16 cellular contexts compared by ENCODE assay signal in the genomic region with DNA sequence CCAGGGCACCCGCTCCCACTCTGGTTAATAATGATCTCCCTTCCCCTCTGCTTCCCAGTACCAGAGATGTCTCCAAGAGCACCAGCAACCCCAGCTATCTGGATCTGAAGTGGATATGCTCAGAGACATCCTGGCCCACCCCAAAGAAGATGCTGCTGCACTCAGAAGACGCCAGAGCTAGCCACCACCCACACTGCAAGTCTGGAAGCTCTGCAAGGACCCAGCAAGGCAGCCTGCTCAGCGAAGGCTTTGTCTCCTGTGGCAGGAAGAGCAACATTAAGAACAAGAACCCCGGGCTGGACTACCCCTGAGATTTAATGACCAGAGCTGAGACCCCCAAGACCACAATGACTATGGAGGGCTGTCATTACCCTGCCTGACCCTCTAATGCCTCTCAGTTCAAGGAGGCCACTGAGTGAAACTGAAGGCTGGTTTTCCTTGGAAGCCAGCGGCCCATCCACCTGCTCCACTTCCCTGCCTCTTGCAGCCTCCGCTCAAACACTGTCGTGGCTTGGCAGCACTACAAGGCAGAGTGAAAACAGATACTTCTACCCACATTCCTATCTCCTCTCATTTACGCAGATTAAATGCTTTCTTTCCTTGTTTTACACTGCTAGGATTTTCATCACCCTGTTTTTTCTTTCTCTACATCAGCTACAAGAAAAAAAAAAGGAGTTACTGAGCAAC.
DNase-seq lines count a peak whose midpoint lies in the region; ATAC-seq and TF ChIP-seq lines count a peak whose summit lies in the region.
"Had no signal": no experiment of that assay in that cellular context is flagged by ENCODE, and none has a peak within 500 bp of the region (broad histone marks: within the 10 kb centered on the region; RNA-seq: fewer than 3 reads in every experiment).

No MANE protein-coding gene starts in this region.

- H2AFZ ChIP-seq in neural progenitor cell (replicated peaks), result no peak overlapping the region
- no peak overlapping the region for H2AFZ ChIP-seq in Karpas-422 (ENCODE audit: low read length)

- DNase-seq in activated CD4-positive, alpha-beta T cell treated with anti-CD3 and anti-CD28 coated beads, Interleukin-2, amount 10 ng/mL, durations not matched to agents 7 days and 5 days, result no peak
- no peak for DNase-seq in activated CD4-positive, alpha-beta T cell treated with anti-CD3 and anti-CD28 coated beads, Interleukin-2, amount 50 U/mL, for 4 hours
- DNase-seq in body of pancreas (peak in 1 of 4 donors; percentile 68), neural progenitor cell (ENCODE audit: low spot score) (no peak), NCI-H187 treated with DMSO at 0.1 percent for 48 hours (lab: John Stamatoyannopoulos, UW) (no peak), substantia nigra (lab: John Stamatoyannopoulos, UW) (no peak), Karpas-422 (no peak)
- DNase-seq: C1 segment of cervical spinal cord, EL, H7, KG1, NCI-H1092 treated with DMSO at 0.1 percent for 48 hours, NCI-H524, Peyer's patch, Right ventricle myocardium superior had no signal

- H3K4me3 ChIP-seq in body of pancreas (no peak overlapping the region), neural progenitor cell (no peak overlapping the region), Karpas-422 (ENCODE audit: low read length) (no peak overlapping the region)
- H3K4me3 ChIP-seq: Peyer's patch, SK-N-MC had no signal

- no peaks in the 10 kb centered on the region for H3K36me3 ChIP-seq in body of pancreas (replicated peaks in 1 of 2; ENCODE audit: insufficient read depth in 1 of 2, low read depth in 2 of 2)
- H3K36me3 ChIP-seq in neural progenitor cell, result no peaks in the 10 kb centered on the region
- H3K36me3 ChIP-seq in Karpas-422 (ENCODE audit: insufficient read depth, low read length), result no peaks in the 10 kb centered on the region
- H3K36me3 ChIP-seq: Peyer's patch had no signal

- POLR2A ChIA-PET in activated CD4-positive, alpha-beta T cell treated with anti-CD3 and anti-CD28 coated beads, Interleukin-2, amount 10 ng/mL, durations not matched to agents 7 days and 5 days (lab: Charles Lee), result no interaction called here

- 47 to 68% methylated on average over 5 to 8 of the region's 8 CpGs for WGBS in body of pancreas, 2 donors

- H3K9ac ChIP-seq in neural progenitor cell (no peak overlapping the region), Karpas-422 (ENCODE audit: low read length) (no peak overlapping the region)

- H3K79me2 ChIP-seq in neural progenitor cell (ENCODE audit: low read depth) (no peaks in the 10 kb centered on the region), Karpas-422 (ENCODE audit: low read length) (no peaks in the 10 kb centered on the region)

- H3K4me3 Mint-ChIP-seq in activated CD4-positive, alpha-beta T cell treated with anti-CD3 and anti-CD28 coated beads, Interleukin-2, amount 10 ng/mL, durations not matched to agents 7 days and 5 days, result no peak overlapping the region
- no peak overlapping the region for H3K4me3 Mint-ChIP-seq in neural progenitor cell

- H3K9me3 ChIP-seq in body of pancreas, result no peaks in the 10 kb centered on the region
- H3K9me3 ChIP-seq in neural progenitor cell (ENCODE audit: low read depth), result no peaks in the 10 kb centered on the region
- H3K9me3 ChIP-seq in Karpas-422 (ENCODE audit: low read length), result no peaks in the 10 kb centered on the region
- H3K9me3 ChIP-seq: Peyer's patch had no signal

- no peak for TF ChIP-seq POLR2A in body of pancreas (IDR thresholded peaks at IDR 0.05)

- intact Hi-C loops in body of pancreas (cut with DNase I), result no loop called here

- H3K4me2 ChIP-seq in neural progenitor cell, result no peak overlapping the region
- H3K4me2 ChIP-seq in Karpas-422 (ENCODE audit: low read depth, low read length, poor library complexity, severe bottlenecking), result no peak overlapping the region

- TF ChIP-seq CTCF in body of pancreas (IDR thresholded peaks at IDR 0.05) (no peak), neural progenitor cell (IDR thresholded peaks at IDR 0.05) (no peak)

- no peaks in the 10 kb centered on the region for H3K9me2 ChIP-seq in Karpas-422 (replicated peaks; ENCODE audit: insufficient read depth, low read length)

- H3K9me3 Mint-ChIP-seq in activated CD4-positive, alpha-beta T cell treated with anti-CD3 and anti-CD28 coated beads, Interleukin-2, amount 10 ng/mL, durations not matched to agents 7 days and 5 days, result no peaks in the 10 kb centered on the region
- H3K9me3 Mint-ChIP-seq in neural progenitor cell, result no peaks in the 10 kb centered on the region

- H3F3A ChIP-seq in neural progenitor cell (ENCODE audit: low read depth), result no peaks in the 10 kb centered on the region

- peak overlapping the region; percentile 42 for H3K27ac Mint-ChIP-seq in activated CD4-positive, alpha-beta T cell treated with anti-CD3 and anti-CD28 coated beads, Interleukin-2, amount 10 ng/mL, durations not matched to agents 7 days and 5 days
- H3K27ac Mint-ChIP-seq in neural progenitor cell, result peak overlapping the region; percentile 45

- H3K4me1 ChIP-seq in body of pancreas (peaks cover 36% of the 10 kb centered on the region), neural progenitor cell (peaks cover 13% of the 10 kb centered on the region), Karpas-422 (ENCODE audit: low read length) (no peaks in the 10 kb centered on the region)
- H3K4me1 ChIP-seq: Peyer's patch had no signal

- H3K27me3 Mint-ChIP-seq in activated CD4-positive, alpha-beta T cell treated with anti-CD3 and anti-CD28 coated beads, Interleukin-2, amount 10 ng/mL, durations not matched to agents 7 days and 5 days, result peaks cover 6% of the 10 kb centered on the region
- peaks cover 2% of the 10 kb centered on the region for H3K27me3 Mint-ChIP-seq in neural progenitor cell (ENCODE audit: insufficient read depth, low read depth)

- no peaks in the 10 kb centered on the region for H3K36me3 Mint-ChIP-seq in activated CD4-positive, alpha-beta T cell treated with anti-CD3 and anti-CD28 coated beads, Interleukin-2, amount 10 ng/mL, durations not matched to agents 7 days and 5 days (ENCODE audit: low read depth)
- no peaks in the 10 kb centered on the region for H3K36me3 Mint-ChIP-seq in neural progenitor cell

- no peaks in the 10 kb centered on the region for H3K4me1 Mint-ChIP-seq in activated CD4-positive, alpha-beta T cell treated with anti-CD3 and anti-CD28 coated beads, Interleukin-2, amount 10 ng/mL, durations not matched to agents 7 days and 5 days
- H3K4me1 Mint-ChIP-seq in neural progenitor cell, result peaks cover 16% of the 10 kb centered on the region

- H3K27me3 ChIP-seq in body of pancreas, result no peaks in the 10 kb centered on the region
- no peaks in the 10 kb centered on the region for H3K27me3 ChIP-seq in neural progenitor cell
- H3K27me3 ChIP-seq in Karpas-422 (ENCODE audit: low read length), result no peaks in the 10 kb centered on the region
- H3K27me3 ChIP-seq: Peyer's patch had no signal

- peak; percentile 30 for ATAC-seq in body of pancreas

- no peak overlapping the region for H3K27ac ChIP-seq in body of pancreas
- no peak overlapping the region for H3K27ac ChIP-seq in neural progenitor cell
- no peak overlapping the region for H3K27ac ChIP-seq in substantia nigra (ENCODE audit: low read depth, low read length, poor library complexity, severe bottlenecking)
- H3K27ac ChIP-seq in Karpas-422 (ENCODE audit: low read length), result no peak overlapping the region
- H3K27ac ChIP-seq: Peyer's patch, SK-N-MC had no signal

- H4K20me1 ChIP-seq in neural progenitor cell (ENCODE audit: low read depth), result no peaks in the 10 kb centered on the region
- H4K20me1 ChIP-seq in Karpas-422 (ENCODE audit: insufficient read depth, low read depth, low read length), result no peaks in the 10 kb centered on the region

- CTCF ChIA-PET in activated CD4-positive, alpha-beta T cell treated with anti-CD3 and anti-CD28 coated beads, Interleukin-2, amount 10 ng/mL, durations not matched to agents 7 days and 5 days (lab: Charles Lee), result interaction anchor here (0.6 kb wide), 1 partner anchor 172 kb away, joined by 3 read pairs; no protein-coding TSS in a partner anchor
